In genomic region chr13:97274782-97275252, GRCh38 we compare ENCODE assay signal across 10 cellular contexts. TPM values are rescaled to one million over a fixed set of nuclear protein-coding genes. Genes with fewer than 3 reads are reported as not detected.
DNase-seq lines count a peak whose midpoint lies in the region; ATAC-seq and TF ChIP-seq lines count a peak whose summit lies in the region.
"Had no signal": no experiment of that assay in that cellular context is flagged by ENCODE, and none has a peak within 500 bp of the region (broad histone marks: within the 10 kb centered on the region; RNA-seq: fewer than 3 reads in every experiment).

No MANE protein-coding gene starts in this region.

- H3K4me1 ChIP-seq in mesodermal cell (ENCODE audit: control insufficient read depth, insufficient read depth, low read length, poor library complexity, severe bottlenecking): peaks cover 17% of the 10 kb centered on the region

- no peak for TF ChIP-seq CTCF in cardiac fibroblast (IDR thresholded peaks at IDR 0.05; ENCODE audit: low read depth, low read length)

- no peaks in the 10 kb centered on the region for H3K9me3 ChIP-seq in mesodermal cell (ENCODE audit: control insufficient read depth, low read length)

- intact Hi-C loops in posterior vena cava (cut with DNase I): no loop called here

- H3K4me3 ChIP-seq in cardiac fibroblast (replicated peaks in 1 of 2; ENCODE audit: low read depth in 2 of 2, low read length in 2 of 2) (no peak overlapping the region), mesodermal cell (ENCODE audit: extremely low read depth, insufficient read depth, low read length, poor library complexity, severe bottlenecking) (no peak overlapping the region)

- WGBS in mesodermal cell (ENCODE audit: insufficient coverage in 2 of 2), 2 experiments: 100% methylated on average over 2 of the region's 3 CpGs; no CpG with 5 or more reads in 1 of the 2 experiments

- H3K27ac ChIP-seq in mesodermal cell (ENCODE audit: low read depth, low read length, severe bottlenecking): peak overlapping the region; percentile 17

- ATAC-seq in HG03039 (IDR thresholded peaks at IDR 0.05; ENCODE audit: unreplicated experiment): no peak

- H3K36me3 ChIP-seq in mesodermal cell (ENCODE audit: control insufficient read depth, insufficient read depth, low read length): peaks cover 39% of the 10 kb centered on the region

- DNase-seq in A172 (ENCODE audit: low spot score) (peak; percentile 78), HT-29 (ENCODE audit: low spot score) (peak; percentile 59), cardiac fibroblast (ENCODE audit: low read depth in 2 of 2) (peak; percentile 64 to 81), hippocampal formation (lab: John Stamatoyannopoulos, UW) (no peak), posterior vena cava (ENCODE audit: low spot score) (no peak), cerebellar nuclear complex (lab: John Stamatoyannopoulos, UW) (no peak)
- DNase-seq: activated effector memory CD4-positive, alpha-beta T cell treated with Interleukin-2 at 50 U/mL for 16 hours; AML-193 had no signal

RNA-seq across cellular contexts. Expression of gene MBNL2, which starts 52.7 kb away (rescaled TPM):
- total RNA-seq in A172 (2014; rRNA removed; shearing (Covaris generic)): 176 and 204 TPM in 2 replicates
- total RNA-seq in HT-29 (2014; rRNA removed; shearing (Covaris generic)): 34.2 and 35.7 TPM in 2 replicates
- 70.4 TPM for polyA plus RNA-seq in mesodermal cell (2013, experiment 1 of 2)
- 64.7 TPM for polyA plus RNA-seq in mesodermal cell (2013, experiment 2 of 2)
- 100 to 1,000 TPM; 106 to 139 TPM for total RNA-seq in posterior vena cava

Comparison
In these comparisons a context has a peak if more than half of its experiments do, and no peak if none do; other contexts are left out.
1. DNase-seq: peak in A172 (single experiment), HT-29 (single experiment) and cardiac fibroblast (2 of 2); none in hippocampal formation (0 of 2), posterior vena cava (single experiment) and cerebellar nuclear complex (0 of 2).